9 cellular contexts compared by ENCODE assay signal in the genomic region with DNA sequence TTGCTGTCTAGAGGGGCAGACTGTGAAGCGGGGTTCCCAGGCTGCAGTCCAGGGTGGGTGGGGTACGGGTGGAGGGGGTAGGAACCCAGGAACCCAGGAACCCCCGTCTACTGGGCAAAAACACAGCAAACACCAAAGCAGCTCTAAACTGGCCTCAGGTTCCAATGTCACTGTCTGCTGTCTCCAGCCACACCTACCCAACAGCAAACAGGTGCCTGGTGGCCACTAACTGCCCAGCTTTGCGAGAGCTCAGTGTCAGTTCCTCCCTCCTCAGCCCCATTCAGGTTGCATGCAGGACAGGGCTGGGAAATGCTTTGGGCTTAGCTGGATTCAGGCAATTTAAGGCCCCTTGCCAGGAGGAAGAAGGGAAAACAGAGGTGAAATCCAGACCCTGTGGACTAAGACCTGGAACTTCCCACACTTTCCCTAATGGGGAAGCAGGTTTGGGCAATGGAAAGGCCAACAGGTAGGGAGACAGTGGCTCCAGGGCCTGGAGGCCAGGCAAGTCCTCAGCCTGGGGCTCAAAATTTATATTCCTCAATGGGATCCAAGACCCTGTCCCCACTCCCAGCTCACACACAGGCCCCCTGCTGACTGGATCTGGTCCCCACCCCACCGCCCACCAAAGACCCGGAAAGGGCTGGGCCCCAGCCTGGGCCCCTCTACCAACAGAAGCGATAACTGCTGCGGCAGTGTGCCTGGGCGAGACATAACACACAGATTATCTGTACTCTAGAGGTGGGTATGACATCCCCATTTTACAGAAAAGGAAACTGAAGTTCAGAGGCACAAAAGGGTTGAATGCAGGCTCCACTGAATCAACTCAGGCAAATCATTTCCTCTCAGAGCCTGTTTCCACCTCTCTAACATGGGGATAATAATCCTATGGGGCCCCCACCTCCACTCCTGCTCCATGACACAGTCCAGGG. TPM values are rescaled to one million over a fixed set of nuclear protein-coding genes. Genes with fewer than 3 reads are reported as not detected.
A peak's percentile ranks its signal among the peaks of the same experiment; 100 is the strongest.
DNase-seq lines count a peak whose midpoint lies in the region; ATAC-seq and TF ChIP-seq lines count a peak whose summit lies in the region.
"Had no signal": no experiment of that assay in that cellular context is flagged by ENCODE, and none has a peak within 500 bp of the region (broad histone marks: within the 10 kb centered on the region; RNA-seq: fewer than 3 reads in every experiment).

No MANE protein-coding gene starts in this region.

- H3K4me3 Mint-ChIP-seq in endodermal cell = peak overlapping the region; percentile 94
- H3K4me3 Mint-ChIP-seq in CD14-positive monocyte = peak overlapping the region in 1 of 2 donors; percentile 51

- peaks cover 36% of the 10 kb centered on the region for H3K4me1 ChIP-seq in Panc1 (ENCODE audit: control insufficient read depth, insufficient read depth, low read length)
- peaks cover 32% of the 10 kb centered on the region for H3K4me1 ChIP-seq in endodermal cell (ENCODE audit: control insufficient read depth, insufficient read depth, low read length)
- H3K4me1 ChIP-seq in rectal smooth muscle tissue (ENCODE audit: control insufficient read depth, insufficient read depth, low read length) = peaks cover 65% of the 10 kb centered on the region

- peak overlapping the region; percentile 84 for H3K4me3 ChIP-seq in GM12865 (ENCODE audit: low read depth, low read length)
- peak overlapping the region; percentile 94 to 98 for H3K4me3 ChIP-seq in Panc1 (ENCODE audit: low read depth in 2 of 2, low read length in 2 of 2)
- H3K4me3 ChIP-seq in endodermal cell (ENCODE audit: low read length) = peak overlapping the region; percentile 95
- H3K4me3 ChIP-seq in rectal smooth muscle tissue (ENCODE audit: low read length) = peak overlapping the region; percentile 84

- H3K27me3 ChIP-seq in Panc1 (ENCODE audit: control insufficient read depth, insufficient read depth, low read length) (no peaks in the 10 kb centered on the region), endodermal cell (ENCODE audit: control insufficient read depth, insufficient read depth, low read length, poor library complexity, severe bottlenecking) (no peaks in the 10 kb centered on the region), rectal smooth muscle tissue (ENCODE audit: control insufficient read depth, insufficient read depth, low read length) (no peaks in the 10 kb centered on the region)

- H3K9me3 Mint-ChIP-seq in endodermal cell (no peaks in the 10 kb centered on the region), CD14-positive monocyte (peaks cover 0 to 4% (median 0%) of the 10 kb centered on the region in 7 donors)

- H3K4me1 Mint-ChIP-seq in endodermal cell (peaks cover 35% of the 10 kb centered on the region), CD14-positive monocyte (peaks cover 30% of the 10 kb centered on the region)

- CTCF ChIA-PET in Panc1 (lab: Charles Lee) = interaction anchor here (0.6 kb wide), 1 partner anchor 28 kb away, joined by 5 read pairs; no protein-coding TSS in a partner anchor

- H3K27me3 Mint-ChIP-seq in endodermal cell (ENCODE audit: insufficient read depth) = no peaks in the 10 kb centered on the region
- peaks cover 15 to 20% (median 16%) of the 10 kb centered on the region in 3 donors for H3K27me3 Mint-ChIP-seq in CD14-positive monocyte (ENCODE audit: low read depth in 3 of 3)

- no peaks in the 10 kb centered on the region for H3K9me3 ChIP-seq in Panc1 (ENCODE audit: control insufficient read depth, insufficient read depth, low read depth, low read length)
- no peaks in the 10 kb centered on the region for H3K9me3 ChIP-seq in endodermal cell (ENCODE audit: control insufficient read depth, low read length)

- no peaks in the 10 kb centered on the region; the same call in none of the 2 replicates for H3K36me3 ChIP-seq in Panc1 (ENCODE audit: control insufficient read depth, insufficient read depth, low read length)
- H3K36me3 ChIP-seq in endodermal cell (ENCODE audit: control insufficient read depth, insufficient read depth, low read length) = no peaks in the 10 kb centered on the region
- H3K36me3 ChIP-seq in rectal smooth muscle tissue (ENCODE audit: control insufficient read depth, insufficient read depth, low read length) = no peaks in the 10 kb centered on the region

- intact Hi-C loops in Panc1 (cut with micrococcal nuclease; ENCODE audit: unreplicated experiment) = loop anchor here (5.0 kb wide), 1 partner anchor 35 kb away; no protein-coding TSS in a partner anchor
- intact Hi-C loops in CD14-positive monocyte (cut with micrococcal nuclease) = no loop called here

- H3K9ac ChIP-seq in endodermal cell (ENCODE audit: extremely low read depth, low read length, poor library complexity, severe bottlenecking) = peak overlapping the region; percentile 53
- H3K9ac ChIP-seq in rectal smooth muscle tissue (ENCODE audit: low read length) = peak overlapping the region; percentile 42

- BruUV-seq in Panc1 (replicated peaks; lab: Mats Ljungman, UMichigan) = no TSS peak

- H3K27ac ChIP-seq in Panc1 (ENCODE audit: low read length) (peak overlapping the region; percentile 94), endodermal cell (ENCODE audit: low read depth, low read length) (no peak overlapping the region), rectal smooth muscle tissue (ENCODE audit: low read depth, low read length) (peak overlapping the region; percentile 98)

- WGBS in endodermal cell (ENCODE audit: insufficient coverage in 1 of 2, insufficient read length in 1 of 2), 2 experiments = 87 to 93% methylated on average over 5 to 9 of the region's 9 CpGs

- no peak for TF ChIP-seq CTCF in GM12865 (IDR thresholded peaks at IDR 0.05; ENCODE audit: insufficient read depth, low read depth, low read length, missing control alignments)
- no peak for TF ChIP-seq CTCF in Panc1 (IDR thresholded peaks at IDR 0.05)
- TF ChIP-seq CTCF in endodermal cell (conservative IDR thresholded peaks at IDR 0.05) = no peak
- no peak for TF ChIP-seq CTCF in CD14-positive monocyte (IDR thresholded peaks at IDR 0.05)

- DNase-seq in GM12865 (ENCODE audit: low read depth) (no peak), Panc1 (ENCODE audit: low read depth, low spot score) (no peak), endodermal cell (peak; percentile 37), CD14-positive monocyte (ENCODE audit: low spot score) (no peak), amygdala (lab: John Stamatoyannopoulos, UW) (no peak), SK-N-DZ (ENCODE audit: low spot score) (no peak)
- DNase-seq: NCI-H446 had no signal

- H3K36me3 Mint-ChIP-seq in endodermal cell (ENCODE audit: low read depth) (peaks cover 3% of the 10 kb centered on the region), CD14-positive monocyte (peaks cover 0 to 3% of the 10 kb centered on the region in 2 donors)

- H3K27ac Mint-ChIP-seq in endodermal cell (peak overlapping the region; percentile 44), CD14-positive monocyte (no peak overlapping the region)

- POLR2A ChIA-PET in Panc1 (lab: Charles Lee) = no interaction called here

- ATAC-seq in Panc1 (no peak), HG03196 (IDR thresholded peaks at IDR 0.05; ENCODE audit: unreplicated experiment) (no peak)

- in situ Hi-C loops in Panc1 (cut with HindIII; ENCODE audit: low pct_unique_long_range_greater_than_20kb, low sequenced_read_pairs) = no loop called here

RNA-seq across cellular contexts. Expression of gene EEIG1, which starts 3.6 kb away (rescaled TPM):
- 361 TPM for total RNA-seq in Panc1 (2021; ENCODE audit: unreplicated experiment)
- polyA plus RNA-seq in Panc1 (2012; ENCODE audit: insufficient read length) = 215 TPM
- 10 to 100 TPM; 56.7 to 60.8 TPM for total RNA-seq in endodermal cell
- 21.5 TPM for polyA plus RNA-seq in endodermal cell (2013, experiment 1 of 2)
- polyA plus RNA-seq in endodermal cell (2013, experiment 2 of 2) = 20.4 TPM
- polyA plus RNA-seq in CD14-positive monocyte = 1 to 10 TPM in 1 of 2 donors, under 1 TPM in 1; 0.86 to 2.3 TPM
- polyA plus RNA-seq in SK-N-DZ (2014; cell fraction: cytosol; rRNA removed) = 2.7 and 3.0 TPM in 2 replicates
- polyA plus RNA-seq in SK-N-DZ (2014; cell fraction: nucleus; rRNA removed) = 6.9 and 11.3 TPM in 2 replicates

RNA-seq across cellular contexts. Expression of gene DPM2, which starts 39.6 kb away (rescaled TPM):
- total RNA-seq in Panc1 (2021; ENCODE audit: unreplicated experiment) = 58.7 TPM
- polyA plus RNA-seq in Panc1 (2012; ENCODE audit: insufficient read length) = 51.1 TPM
- total RNA-seq in endodermal cell = 10 to 100 TPM; 45.7 TPM
- 39.5 TPM for polyA plus RNA-seq in endodermal cell (2013, experiment 1 of 2)
- polyA plus RNA-seq in endodermal cell (2013, experiment 2 of 2) = 35.1 TPM
- 10 to 100 TPM; 25.4 to 28.7 TPM for polyA plus RNA-seq in CD14-positive monocyte
- polyA plus RNA-seq in SK-N-DZ (2014; cell fraction: cytosol; rRNA removed) = 52.5 and 55.6 TPM in 2 replicates
- polyA plus RNA-seq in SK-N-DZ (2014; cell fraction: nucleus; rRNA removed) = 46.6 and 51.6 TPM in 2 replicates

RNA-seq across cellular contexts. Expression of gene PIP5KL1, which starts 46.6 kb away (rescaled TPM):
- total RNA-seq in Panc1 (2021; ENCODE audit: unreplicated experiment) (7.8 TPM), endodermal cell (1 to 10 TPM; 6.6 to 9.3 TPM)
- polyA plus RNA-seq in Panc1 (2012; ENCODE audit: insufficient read length) = 10.9 TPM
- 3.7 TPM for polyA plus RNA-seq in endodermal cell (2013, experiment 1 of 2)
- 3.3 TPM for polyA plus RNA-seq in endodermal cell (2013, experiment 2 of 2)
- under 1 TPM; 0.31 to 0.57 TPM for polyA plus RNA-seq in CD14-positive monocyte
- polyA plus RNA-seq in SK-N-DZ (2014; cell fraction: cytosol; rRNA removed) = 2.1 and 3.6 TPM in 2 replicates
- polyA plus RNA-seq in SK-N-DZ (2014; cell fraction: nucleus; rRNA removed) = 18.2 and 18.8 TPM in 2 replicates
